Comparison of ENCODE assay signal across 19 cellular contexts in genomic region chr12:132251310-132251709, GRCh38.
DNase-seq lines count a peak whose midpoint lies in the region; ATAC-seq and TF ChIP-seq lines count a peak whose summit lies in the region.
"Had no signal": no experiment of that assay in that cellular context is flagged by ENCODE, and none has a peak within 500 bp of the region (broad histone marks: within the 10 kb centered on the region; RNA-seq: fewer than 3 reads in every experiment).

No MANE protein-coding gene starts in this region.

- H3K36me3 ChIP-seq in left ventricle myocardium inferior (no peaks in the 10 kb centered on the region), lower lobe of right lung (no peaks in the 10 kb centered on the region)
- H3K36me3 ChIP-seq: BLaER1, HAP-1 had no signal

- TF ChIP-seq CTCF in left ventricle myocardium inferior (IDR thresholded peaks at IDR 0.05; ENCODE audit: borderline replicate concordance): no peak
- no peak for TF ChIP-seq CTCF in natural killer cell (IDR thresholded peaks at IDR 0.05)
- no peak for TF ChIP-seq CTCF in lower lobe of right lung (IDR thresholded peaks at IDR 0.05)

- H3K4me3 ChIP-seq in left ventricle myocardium inferior (no peak overlapping the region), lower lobe of right lung (no peak overlapping the region)
- H3K4me3 ChIP-seq: BLaER1, HAP-1 had no signal

- H3K4me1 ChIP-seq in left ventricle myocardium inferior (no peaks in the 10 kb centered on the region), lower lobe of right lung (no peaks in the 10 kb centered on the region)
- H3K4me1 ChIP-seq: Caco-2, HAP-1 had no signal

- H3K9me3 Mint-ChIP-seq in natural killer cell treated with Interleukin-12 subunit alpha and Interleukin-12 subunit beta and Interleukin-15 and Interleukin-18, amount 100 ng/mL, for 72 hours: no peaks in the 10 kb centered on the region
- no peaks in the 10 kb centered on the region for H3K9me3 Mint-ChIP-seq in natural killer cell
- H3K9me3 Mint-ChIP-seq: CD4-positive, CD25-positive, alpha-beta regulatory T cell; CD8-positive, alpha-beta T cell; HFFc6 had no signal

- peak; percentile 49 for DNase-seq in Right ventricle myocardium inferior (ENCODE audit: missing footprints)
- DNase-seq in left ventricle myocardium inferior: no peak
- peak; percentile 42 for DNase-seq in natural killer cell treated with Interleukin-12 subunit alpha and Interleukin-12 subunit beta and Interleukin-15 and Interleukin-18, amount 100 ng/mL, for 72 hours (ENCODE audit: low spot score)
- no peak for DNase-seq in natural killer cell
- DNase-seq in lower lobe of right lung: peak; percentile 33
- no peak for DNase-seq in RKO (ENCODE audit: low spot score)
- no peak for DNase-seq in NCI-H1930 (lab: John Stamatoyannopoulos, UW)
- DNase-seq: Caco-2; CD4-positive, CD25-positive, alpha-beta regulatory T cell; CD8-positive, alpha-beta T cell; DMS153; DND-41; GOT3; HFFc6 had no signal

- intact Hi-C loops in Right ventricle myocardium inferior (cut with DNase I) (no loop called here), left ventricle myocardium inferior (cut with micrococcal nuclease) (no loop called here), natural killer cell (cut with micrococcal nuclease) (no loop called here), lower lobe of right lung (cut with DNase I) (no loop called here)

- H3K27me3 ChIP-seq in left ventricle myocardium inferior (ENCODE audit: low read depth): peaks cover 31% of the 10 kb centered on the region
- peaks cover 4% of the 10 kb centered on the region for H3K27me3 ChIP-seq in lower lobe of right lung (ENCODE audit: low read depth)
- H3K27me3 ChIP-seq: BLaER1 had no signal

- ATAC-seq in Right ventricle myocardium inferior (no peak), natural killer cell (no peak), lower lobe of right lung (no peak)
- no peak for ATAC-seq in natural killer cell treated with Interleukin-12 subunit alpha and Interleukin-12 subunit beta and Interleukin-15 and Interleukin-18, amount 100 ng/mL, for 72 hours
- ATAC-seq: CD8-positive, alpha-beta T cell had no signal

- H3K36me3 Mint-ChIP-seq in natural killer cell treated with Interleukin-12 subunit alpha and Interleukin-12 subunit beta and Interleukin-15 and Interleukin-18, amount 100 ng/mL, for 72 hours: no peaks in the 10 kb centered on the region
- no peaks in the 10 kb centered on the region for H3K36me3 Mint-ChIP-seq in natural killer cell
- H3K36me3 Mint-ChIP-seq: CD4-positive, CD25-positive, alpha-beta regulatory T cell; CD8-positive, alpha-beta T cell had no signal

- H3K27ac ChIP-seq in left ventricle myocardium inferior (replicated peaks) (no peak overlapping the region), lower lobe of right lung (no peak overlapping the region)
- H3K27ac ChIP-seq: 22Rv1, BLaER1, C4-2B had no signal

- H3K4me1 Mint-ChIP-seq in natural killer cell treated with Interleukin-12 subunit alpha and Interleukin-12 subunit beta and Interleukin-15 and Interleukin-18, amount 100 ng/mL, for 72 hours (ENCODE audit: low read depth in 2 of 2): no peaks in the 10 kb centered on the region
- no peaks in the 10 kb centered on the region for H3K4me1 Mint-ChIP-seq in natural killer cell
- H3K4me1 Mint-ChIP-seq: B cell had no signal

- H3K27ac Mint-ChIP-seq in natural killer cell treated with Interleukin-12 subunit alpha and Interleukin-12 subunit beta and Interleukin-15 and Interleukin-18, amount 100 ng/mL, for 72 hours: no peak overlapping the region
- no peak overlapping the region for H3K27ac Mint-ChIP-seq in natural killer cell
- H3K27ac Mint-ChIP-seq: B cell; CD4-positive, CD25-positive, alpha-beta regulatory T cell; CD8-positive, alpha-beta T cell; HFFc6 had no signal

- peaks cover 0 to 5% of the 10 kb centered on the region in 2 donors for H3K27me3 Mint-ChIP-seq in natural killer cell treated with Interleukin-12 subunit alpha and Interleukin-12 subunit beta and Interleukin-15 and Interleukin-18, amount 100 ng/mL, for 72 hours
- peaks cover 8 to 10% of the 10 kb centered on the region in 2 donors for H3K27me3 Mint-ChIP-seq in natural killer cell (ENCODE audit: low read depth in 2 of 2)
- H3K27me3 Mint-ChIP-seq: CD4-positive, CD25-positive, alpha-beta regulatory T cell had no signal

- H3K4me3 Mint-ChIP-seq in natural killer cell treated with Interleukin-12 subunit alpha and Interleukin-12 subunit beta and Interleukin-15 and Interleukin-18, amount 100 ng/mL, for 72 hours: no peak overlapping the region
- no peak overlapping the region for H3K4me3 Mint-ChIP-seq in natural killer cell
- H3K4me3 Mint-ChIP-seq: B cell; CD4-positive, CD25-positive, alpha-beta regulatory T cell; CD8-positive, alpha-beta T cell; HFFc6 had no signal

- H3K9me3 ChIP-seq in left ventricle myocardium inferior (replicated peaks) (no peaks in the 10 kb centered on the region), lower lobe of right lung (no peaks in the 10 kb centered on the region)
- H3K9me3 ChIP-seq: BLaER1, Caco-2, HAP-1 had no signal

Comparison
In these comparisons a context has a peak if more than half of its experiments do, and no peak if none do; other contexts are left out.
1. DNase-seq: peak in Right ventricle myocardium inferior (single experiment), natural killer cell treated with Interleukin-12 subunit alpha and Interleukin-12 subunit beta and Interleukin-15 and Interleukin-18, amount 100 ng/mL, for 72 hours (single experiment) and lower lobe of right lung (single experiment); none in left ventricle myocardium inferior (single experiment), natural killer cell (single experiment), RKO (single experiment) and NCI-H1930 (0 of 2).